In genomic region chr6:125392682-125393081, GRCh38 we compare ENCODE assay signal across 15 cellular contexts.
A peak's percentile ranks its signal among the peaks of the same experiment; 100 is the strongest.
DNase-seq lines count a peak whose midpoint lies in the region; ATAC-seq and TF ChIP-seq lines count a peak whose summit lies in the region.
"Had no signal": no experiment of that assay in that cellular context is flagged by ENCODE, and none has a peak within 500 bp of the region (broad histone marks: within the 10 kb centered on the region; RNA-seq: fewer than 3 reads in every experiment).

No MANE protein-coding gene starts in this region.

- POLR2A ChIA-PET in CD8-positive, alpha-beta T cell (lab: Charles Lee), result no interaction called here

- no peak overlapping the region for H3K4me2 ChIP-seq in Karpas-422 (ENCODE audit: low read depth, low read length, poor library complexity, severe bottlenecking)
- H3K4me2 ChIP-seq: SK-N-SH had no signal

- H3K9me3 ChIP-seq in Karpas-422 (ENCODE audit: low read length), result no peaks in the 10 kb centered on the region
- H3K9me3 ChIP-seq in CD8-positive, alpha-beta T cell (ENCODE audit: low read length), result no peaks in the 10 kb centered on the region
- H3K9me3 ChIP-seq: psoas muscle, SK-N-SH had no signal

- no peaks in the 10 kb centered on the region for H3K36me3 Mint-ChIP-seq in natural killer cell
- H3K36me3 Mint-ChIP-seq in natural killer cell treated with Interleukin-12 subunit alpha and Interleukin-12 subunit beta and Interleukin-15 and Interleukin-18, amount 100 ng/mL, for 72 hours, result no peaks in the 10 kb centered on the region
- H3K36me3 Mint-ChIP-seq in type B pancreatic cell, result no peaks in the 10 kb centered on the region
- H3K36me3 Mint-ChIP-seq in CD8-positive, alpha-beta T cell, result no peaks in the 10 kb centered on the region

- peaks cover 3 to 10% of the 10 kb centered on the region in 2 donors for H3K27me3 Mint-ChIP-seq in natural killer cell (ENCODE audit: low read depth in 2 of 2)
- peaks cover 3 to 6% of the 10 kb centered on the region in 2 donors for H3K27me3 Mint-ChIP-seq in natural killer cell treated with Interleukin-12 subunit alpha and Interleukin-12 subunit beta and Interleukin-15 and Interleukin-18, amount 100 ng/mL, for 72 hours
- H3K27me3 Mint-ChIP-seq in type B pancreatic cell, result no peaks in the 10 kb centered on the region
- peaks cover 14% of the 10 kb centered on the region for H3K27me3 Mint-ChIP-seq in CD8-positive, alpha-beta T cell (ENCODE audit: low read depth)

- no peaks in the 10 kb centered on the region for H3K36me3 ChIP-seq in Karpas-422 (ENCODE audit: insufficient read depth, low read length)
- H3K36me3 ChIP-seq in CD8-positive, alpha-beta T cell (ENCODE audit: insufficient read depth, low read length), result no peaks in the 10 kb centered on the region
- H3K36me3 ChIP-seq: cardiac muscle cell had no signal

- H3K9me3 Mint-ChIP-seq in natural killer cell (no peaks in the 10 kb centered on the region), type B pancreatic cell (peaks cover 5% of the 10 kb centered on the region)
- no peaks in the 10 kb centered on the region for H3K9me3 Mint-ChIP-seq in natural killer cell treated with Interleukin-12 subunit alpha and Interleukin-12 subunit beta and Interleukin-15 and Interleukin-18, amount 100 ng/mL, for 72 hours
- no peaks in the 10 kb centered on the region for H3K9me3 Mint-ChIP-seq in CD8-positive, alpha-beta T cell

- H3K4me1 Mint-ChIP-seq in natural killer cell (peaks cover 15 to 18% of the 10 kb centered on the region in 2 donors), type B pancreatic cell (ENCODE audit: unreplicated experiment) (peaks cover 6% of the 10 kb centered on the region)
- H3K4me1 Mint-ChIP-seq in natural killer cell treated with Interleukin-12 subunit alpha and Interleukin-12 subunit beta and Interleukin-15 and Interleukin-18, amount 100 ng/mL, for 72 hours (ENCODE audit: low read depth in 2 of 2), result peaks cover 7 to 9% of the 10 kb centered on the region in 2 donors
- H3K4me1 Mint-ChIP-seq in CD8-positive, alpha-beta T cell (ENCODE audit: low read depth), result peaks cover 7% of the 10 kb centered on the region

- peaks cover 6% of the 10 kb centered on the region for H3K4me1 ChIP-seq in Karpas-422 (ENCODE audit: low read length)
- H3K4me1 ChIP-seq in CD8-positive, alpha-beta T cell (ENCODE audit: insufficient read depth, low read length), result peaks cover 5% of the 10 kb centered on the region
- H3K4me1 ChIP-seq: psoas muscle had no signal

- CTCF ChIA-PET in CD8-positive, alpha-beta T cell (lab: Charles Lee), result no interaction called here

- H3K4me3 ChIP-seq in Karpas-422 (ENCODE audit: low read length), result no peak overlapping the region
- no peak overlapping the region for H3K4me3 ChIP-seq in CD8-positive, alpha-beta T cell (ENCODE audit: low read depth, low read length)
- H3K4me3 ChIP-seq: cardiac muscle cell, psoas muscle had no signal

- TF ChIP-seq CTCF in natural killer cell (IDR thresholded peaks at IDR 0.05), result no peak
- no peak for TF ChIP-seq CTCF in type B pancreatic cell (conservative IDR thresholded peaks at IDR 0.05)
- no peak for TF ChIP-seq CTCF in CD8-positive, alpha-beta T cell (IDR thresholded peaks at IDR 0.05)

- H2AFZ ChIP-seq in Karpas-422 (ENCODE audit: low read length), result no peak overlapping the region

- no peak for DNase-seq in natural killer cell
- no peak for DNase-seq in natural killer cell treated with Interleukin-12 subunit alpha and Interleukin-12 subunit beta and Interleukin-15 and Interleukin-18, amount 100 ng/mL, for 72 hours (ENCODE audit: low spot score)
- DNase-seq in Karpas-422, result peak; percentile 45
- no peak for DNase-seq in retina
- no peak for DNase-seq in type B pancreatic cell (ENCODE audit: extremely low spot score, unreplicated experiment)
- DNase-seq in CD8-positive, alpha-beta T cell, result no peak
- DNase-seq in D341Med (ENCODE audit: low spot score), result no peak
- DNase-seq: ACHN; activated CD4-positive, alpha-beta T cell treated with anti-CD3 and anti-CD28 coated beads for 4 hours; NCI-H446 treated with DMSO at 0.1 percent for 48 hours; psoas muscle; SK-N-SH; stimulated activated CD4-positive, alpha-beta T cell treated with anti-CD3 and anti-CD28 coated beads, Interleukin-4, amount 100 ng/mL, for 4 hours had no signal

- no peaks in the 10 kb centered on the region for H3K9me2 ChIP-seq in Karpas-422 (replicated peaks; ENCODE audit: insufficient read depth, low read length)
- H3K9me2 ChIP-seq: SK-N-SH had no signal

- no peak overlapping the region for H3K9ac ChIP-seq in Karpas-422 (ENCODE audit: low read length)
- H3K9ac ChIP-seq: SK-N-SH had no signal

- no peak overlapping the region for H3K27ac ChIP-seq in Karpas-422 (ENCODE audit: low read length)
- no peak overlapping the region for H3K27ac ChIP-seq in CD8-positive, alpha-beta T cell (ENCODE audit: low read depth, low read length)
- H3K27ac ChIP-seq: cardiac muscle cell, psoas muscle had no signal

- H3K27ac Mint-ChIP-seq in natural killer cell, result peak overlapping the region in 1 of 2 donors; percentile 54
- no peak overlapping the region for H3K27ac Mint-ChIP-seq in natural killer cell treated with Interleukin-12 subunit alpha and Interleukin-12 subunit beta and Interleukin-15 and Interleukin-18, amount 100 ng/mL, for 72 hours
- no peak overlapping the region for H3K27ac Mint-ChIP-seq in type B pancreatic cell
- H3K27ac Mint-ChIP-seq in CD8-positive, alpha-beta T cell, result no peak overlapping the region

- H3K4me3 Mint-ChIP-seq in natural killer cell (peak overlapping the region; percentile 13), type B pancreatic cell (no peak overlapping the region)
- H3K4me3 Mint-ChIP-seq in natural killer cell treated with Interleukin-12 subunit alpha and Interleukin-12 subunit beta and Interleukin-15 and Interleukin-18, amount 100 ng/mL, for 72 hours, result no peak overlapping the region
- no peak overlapping the region for H3K4me3 Mint-ChIP-seq in CD8-positive, alpha-beta T cell

- intact Hi-C loops in natural killer cell (cut with micrococcal nuclease), result no loop called here
- intact Hi-C loops in CD8-positive, alpha-beta T cell (cut with DNase I, micrococcal nuclease), result no loop called here

- no peaks in the 10 kb centered on the region for H4K20me1 ChIP-seq in Karpas-422 (ENCODE audit: insufficient read depth, low read depth, low read length)

- H3K79me2 ChIP-seq in Karpas-422 (ENCODE audit: low read length), result no peaks in the 10 kb centered on the region

- no peaks in the 10 kb centered on the region for H3K27me3 ChIP-seq in Karpas-422 (ENCODE audit: low read length)
- no peaks in the 10 kb centered on the region for H3K27me3 ChIP-seq in CD8-positive, alpha-beta T cell (ENCODE audit: insufficient read depth, low read length)
- H3K27me3 ChIP-seq: cardiac muscle cell had no signal

- ATAC-seq in natural killer cell (peak in 2 of 3 donors; percentile 3 to 9), HG02642 (IDR thresholded peaks at IDR 0.05; ENCODE audit: poor library complexity, unreplicated experiment) (peak; percentile 47)
- no peak for ATAC-seq in natural killer cell treated with Interleukin-12 subunit alpha and Interleukin-12 subunit beta and Interleukin-15 and Interleukin-18, amount 100 ng/mL, for 72 hours
- ATAC-seq in CD8-positive, alpha-beta T cell, result no peak
- ATAC-seq: psoas muscle had no signal

Comparison
In these comparisons a context has a peak if more than half of its experiments do, and no peak if none do; other contexts are left out.
1. ATAC-seq: peak in natural killer cell (2 of 3) and HG02642 (single experiment); none in natural killer cell treated with Interleukin-12 subunit alpha and Interleukin-12 subunit beta and Interleukin-15 and Interleukin-18, amount 100 ng/mL, for 72 hours (0 of 2) and CD8-positive, alpha-beta T cell (single experiment).